ENCODE assay signal across 9 cellular contexts in genomic region chrX:103063191-103063845, GRCh38. TPM values are rescaled to one million over a fixed set of nuclear protein-coding genes. Genes with fewer than 3 reads are reported as not detected.
DNase-seq lines count a peak whose midpoint lies in the region; ATAC-seq and TF ChIP-seq lines count a peak whose summit lies in the region.
"Had no signal": no experiment of that assay in that cellular context is flagged by ENCODE, and none has a peak within 500 bp of the region (broad histone marks: within the 10 kb centered on the region; RNA-seq: fewer than 3 reads in every experiment).

No MANE protein-coding gene starts in this region.

- intact Hi-C loops in lower leg skin (cut with DNase I; ENCODE audit: low total_unique reads), result no loop called here

- ATAC-seq in memory B cell (ENCODE audit: low read depth) (no peak), omental fat pad (ENCODE audit: low FRiP score) (no peak)

- peak; percentile 9 for DNase-seq in GM13977 (ENCODE audit: low spot score)
- peak; percentile 33 for DNase-seq in NCI-H2196 treated with DMSO at 0.1 percent for 48 hours (lab: John Stamatoyannopoulos, UW; ENCODE audit: unreplicated experiment)
- DNase-seq in cardiac fibroblast (ENCODE audit: low read depth in 2 of 2), result peak; percentile 34 to 48
- DNase-seq in memory B cell (ENCODE audit: low spot score in 2 of 2), result no peak
- no peak for DNase-seq in lower leg skin (ENCODE audit: low spot score in 2 of 2)
- DNase-seq in GM10266 (ENCODE audit: extremely low spot score), result no peak
- DNase-seq in activated CD4-positive, CD25-positive, alpha-beta regulatory T cell treated with anti-CD3 and anti-CD28 coated beads, Interleukin-2, amount 50 U/mL, for 72 hours, result no peak
- no peak for DNase-seq in omental fat pad (ENCODE audit: low spot score)

- H3K36me3 Mint-ChIP-seq in memory B cell, result no peaks in the 10 kb centered on the region

- H3K27me3 Mint-ChIP-seq in memory B cell, result peaks cover 5% of the 10 kb centered on the region

- WGBS in lower leg skin, 2 donors, result 5 to 30% methylated on average over 12 to 28 of the region's 34 CpGs

- H3K4me3 ChIP-seq in cardiac fibroblast (replicated peaks in 1 of 2; ENCODE audit: low read depth in 2 of 2, low read length in 2 of 2) (peak overlapping the region; percentile 37 to 50), lower leg skin (ENCODE audit: low read depth, poor library complexity, severe bottlenecking) (no peak overlapping the region)

- no peaks in the 10 kb centered on the region for H3K4me1 Mint-ChIP-seq in memory B cell

- H3K27ac Mint-ChIP-seq in memory B cell, result no peak overlapping the region

- H3K9me3 Mint-ChIP-seq in memory B cell, result no peaks in the 10 kb centered on the region

- in situ Hi-C loops in GM13977 (cut with MboI; ENCODE audit: low pct_unique_long_range_greater_than_20kb, low sequenced_read_pairs, unreplicated experiment), result no loop called here

- TF ChIP-seq CTCF in GM13977 (IDR thresholded peaks at IDR 0.05; ENCODE audit: extremely low read depth, insufficient read depth, missing control alignments) (no peak), cardiac fibroblast (IDR thresholded peaks at IDR 0.05; ENCODE audit: low read depth, low read length) (no peak), lower leg skin (IDR thresholded peaks at IDR 0.05) (no peak), GM10266 (IDR thresholded peaks at IDR 0.05; ENCODE audit: control insufficient read depth, insufficient read depth, low read depth, missing control alignments) (no peak), omental fat pad (IDR thresholded peaks at IDR 0.05) (no peak)

- peak overlapping the region; percentile 50 for H3K4me3 Mint-ChIP-seq in memory B cell

- no peak for TF ChIP-seq POLR2A in lower leg skin (IDR thresholded peaks at IDR 0.05)

RNA-seq across cellular contexts. Expression of gene BEX1, which starts 0.7 kb away (rescaled TPM):
- total RNA-seq in lower leg skin (1 to 10 TPM in 1 of 4 donors, not detected in 3; 1.1 TPM), omental fat pad (1 to 10 TPM in 2 of 4 donors, under 1 TPM in 1, not detected in 1; 0.69 to 2.2 (median 1.4) TPM)

RNA-seq across cellular contexts. Expression of gene NXF3, which starts 29.6 kb away (rescaled TPM):
- 1 to 10 TPM in 1 of 4 donors, under 1 TPM in 2, not detected in 1; 0.21 to 1.7 (median 0.42) TPM for total RNA-seq in lower leg skin
- total RNA-seq in omental fat pad, result 1 to 10 TPM in 3 of 4 donors, under 1 TPM in 1; 0.84 to 4.0 (median 1.8) TPM
- total RNA-seq: pulmonary artery endothelial cell had no signal

Comparison
In these comparisons a context has a peak if more than half of its experiments do, and no peak if none do; other contexts are left out.
1. DNase-seq: peak in GM13977 (single experiment), NCI-H2196 treated with DMSO at 0.1 percent for 48 hours (single experiment) and cardiac fibroblast (2 of 2); none in memory B cell (0 of 2), lower leg skin (0 of 2), GM10266 (single experiment), activated CD4-positive, CD25-positive, alpha-beta regulatory T cell treated with anti-CD3 and anti-CD28 coated beads, Interleukin-2, amount 50 U/mL, for 72 hours (single experiment) and omental fat pad (single experiment).